8 cellular contexts compared by ENCODE assay signal in genomic region chr20:52192296-52193007, GRCh38. TPM values are rescaled to one million over a fixed set of nuclear protein-coding genes. Genes with fewer than 3 reads are reported as not detected.
DNase-seq lines count a peak whose midpoint lies in the region; ATAC-seq and TF ChIP-seq lines count a peak whose summit lies in the region.

No MANE protein-coding gene starts in this region.

- H3F3A ChIP-seq in SU-DHL-6 (ENCODE audit: insufficient read depth) = no peaks in the 10 kb centered on the region

- H3K4me3 Mint-ChIP-seq in activated naive CD4-positive, alpha-beta T cell treated with anti-CD3 and anti-CD28 coated beads for 36 hours = peak overlapping the region; percentile 82
- peak overlapping the region; percentile 87 for H3K4me3 Mint-ChIP-seq in natural killer cell treated with Interleukin-12 subunit alpha and Interleukin-12 subunit beta and Interleukin-15 and Interleukin-18, amount 100 ng/mL, for 72 hours

- H3K27ac ChIP-seq in SU-DHL-6 (ENCODE audit: low read depth, low read length) (peak overlapping the region; percentile 73), esophagus squamous epithelium (peak overlapping the region; percentile 90 to 94 (median 92))

- ATAC-seq in GM21786 (IDR thresholded peaks at IDR 0.05; ENCODE audit: unreplicated experiment) = peak; percentile 49
- peak; percentile 55 to 57 for ATAC-seq in natural killer cell treated with Interleukin-12 subunit alpha and Interleukin-12 subunit beta and Interleukin-15 and Interleukin-18, amount 100 ng/mL, for 72 hours

- H3K9me3 Mint-ChIP-seq in activated naive CD4-positive, alpha-beta T cell treated with anti-CD3 and anti-CD28 coated beads for 36 hours = no peaks in the 10 kb centered on the region
- H3K9me3 Mint-ChIP-seq in natural killer cell treated with Interleukin-12 subunit alpha and Interleukin-12 subunit beta and Interleukin-15 and Interleukin-18, amount 100 ng/mL, for 72 hours = no peaks in the 10 kb centered on the region

- no peaks in the 10 kb centered on the region for H3K27me3 Mint-ChIP-seq in activated naive CD4-positive, alpha-beta T cell treated with anti-CD3 and anti-CD28 coated beads for 36 hours (ENCODE audit: low read depth)
- no peaks in the 10 kb centered on the region for H3K27me3 Mint-ChIP-seq in natural killer cell treated with Interleukin-12 subunit alpha and Interleukin-12 subunit beta and Interleukin-15 and Interleukin-18, amount 100 ng/mL, for 72 hours

- CTCF ChIA-PET in activated naive CD4-positive, alpha-beta T cell treated with anti-CD3 and anti-CD28 coated beads for 36 hours (lab: Charles Lee) = interaction anchor here (0.8 to 1.9 kb wide), 4 partner anchors 11 to 25 kb away, joined by 3 to 7 read pairs (median 4); no protein-coding TSS in a partner anchor

- no peak for TF ChIP-seq POLR2A in esophagus squamous epithelium (IDR thresholded peaks at IDR 0.05)

- H3K36me3 ChIP-seq in SU-DHL-6 (ENCODE audit: low read length) (no peaks in the 10 kb centered on the region), esophagus squamous epithelium (peaks cover 0 to under 1% (median 0%) of the 10 kb centered on the region in 3 donors)

- H3K27me3 ChIP-seq in SU-DHL-6 (ENCODE audit: low read length) (no peaks in the 10 kb centered on the region), esophagus squamous epithelium (no peaks in the 10 kb centered on the region)

- H3K9me2 ChIP-seq in SU-DHL-6 (replicated peaks; ENCODE audit: insufficient read depth, low read length) = no peaks in the 10 kb centered on the region

- H3K4me3 ChIP-seq in Jurkat, Clone E6-1 (ENCODE audit: low read length) = peak overlapping the region; percentile 87
- peak overlapping the region; percentile 75 for H3K4me3 ChIP-seq in SU-DHL-6 (ENCODE audit: insufficient read depth, low read length, poor library complexity, severe bottlenecking)
- H3K4me3 ChIP-seq in esophagus squamous epithelium = peak overlapping the region; percentile 65 to 97 (median 78)

- 12 to 14% methylated on average over 14 to 16 of the region's 16 CpGs for WGBS in esophagus squamous epithelium, 2 donors

- H4K20me1 ChIP-seq in SU-DHL-6 (ENCODE audit: low read depth, low read length) = no peaks in the 10 kb centered on the region

- peak overlapping the region; percentile 68 for H3K27ac Mint-ChIP-seq in activated naive CD4-positive, alpha-beta T cell treated with anti-CD3 and anti-CD28 coated beads for 36 hours
- peak overlapping the region; percentile 59 to 83 for H3K27ac Mint-ChIP-seq in natural killer cell treated with Interleukin-12 subunit alpha and Interleukin-12 subunit beta and Interleukin-15 and Interleukin-18, amount 100 ng/mL, for 72 hours

- peaks cover 20% of the 10 kb centered on the region for H3K4me1 Mint-ChIP-seq in activated naive CD4-positive, alpha-beta T cell treated with anti-CD3 and anti-CD28 coated beads for 36 hours (ENCODE audit: low read depth)
- H3K4me1 Mint-ChIP-seq in natural killer cell treated with Interleukin-12 subunit alpha and Interleukin-12 subunit beta and Interleukin-15 and Interleukin-18, amount 100 ng/mL, for 72 hours (ENCODE audit: low read depth in 2 of 2) = peaks cover 10 to 15% of the 10 kb centered on the region in 2 donors

- no peak for DNase-seq in activated naive CD4-positive, alpha-beta T cell treated with anti-CD3 and anti-CD28 coated beads for 36 hours
- DNase-seq in activated naive CD4-positive, alpha-beta T cell (lab: John Stamatoyannopoulos, UW) = no peak
- DNase-seq in Jurkat, Clone E6-1 (ENCODE audit: low read depth, low spot score) = no peak
- no peak for DNase-seq in esophagus squamous epithelium (lab: John Stamatoyannopoulos, UW)
- DNase-seq in natural killer cell treated with Interleukin-12 subunit alpha and Interleukin-12 subunit beta and Interleukin-15 and Interleukin-18, amount 100 ng/mL, for 72 hours (ENCODE audit: low spot score) = no peak
- DNase-seq in DMS 273 (lab: John Stamatoyannopoulos, UW; ENCODE audit: unreplicated experiment) = no peak

- H3K4me1 ChIP-seq in esophagus squamous epithelium = peaks cover 9 to 26% (median 15%) of the 10 kb centered on the region in 3 donors

- peak overlapping the region; percentile 86 for H3K4me2 ChIP-seq in SU-DHL-6 (ENCODE audit: low read depth, low read length, poor library complexity, severe bottlenecking)

- intact Hi-C loops in activated naive CD4-positive, alpha-beta T cell treated with anti-CD3 and anti-CD28 coated beads for 36 hours (cut with micrococcal nuclease) = no loop called here
- intact Hi-C loops in esophagus squamous epithelium (cut with DNase I) = no loop called here

- H3K36me3 Mint-ChIP-seq in activated naive CD4-positive, alpha-beta T cell treated with anti-CD3 and anti-CD28 coated beads for 36 hours (ENCODE audit: low read depth) = no peaks in the 10 kb centered on the region
- H3K36me3 Mint-ChIP-seq in natural killer cell treated with Interleukin-12 subunit alpha and Interleukin-12 subunit beta and Interleukin-15 and Interleukin-18, amount 100 ng/mL, for 72 hours = no peaks in the 10 kb centered on the region

- H3K9ac ChIP-seq in SU-DHL-6 (ENCODE audit: low read length) = peak overlapping the region; percentile 82

- H3K79me2 ChIP-seq in SU-DHL-6 (ENCODE audit: insufficient read depth, low read length) = peaks cover 19% of the 10 kb centered on the region

- peak overlapping the region; percentile 90 for H2AFZ ChIP-seq in SU-DHL-6 (ENCODE audit: low read depth, low read length, severe bottlenecking)

- H3K9me3 ChIP-seq in SU-DHL-6 (ENCODE audit: insufficient read depth, low read length) = no peaks in the 10 kb centered on the region
- no peaks in the 10 kb centered on the region for H3K9me3 ChIP-seq in esophagus squamous epithelium

- TF ChIP-seq CTCF in SU-DHL-6 (IDR thresholded peaks at IDR 0.05; ENCODE audit: insufficient read depth, low read length, poor library complexity, severe bottlenecking) (no peak), esophagus squamous epithelium (IDR thresholded peaks at IDR 0.05) (no peak)

RNA-seq across cellular contexts. Expression of gene ZFP64, which starts 0.9 kb away (rescaled TPM):
- 10 to 100 TPM; 11.7 to 12.2 TPM for total RNA-seq in activated naive CD4-positive, alpha-beta T cell treated with anti-CD3 and anti-CD28 coated beads for 36 hours
- polyA plus RNA-seq in Jurkat, Clone E6-1 (2012; ENCODE audit: insufficient read depth, insufficient read length) = 16.9 TPM
- total RNA-seq in esophagus squamous epithelium = 10 to 100 TPM in 3 of 4 donors, 1 to 10 TPM in 1; 8.9 to 16.2 (median 14.2) TPM
- total RNA-seq in natural killer cell treated with Interleukin-12 subunit alpha and Interleukin-12 subunit beta and Interleukin-15 and Interleukin-18, amount 100 ng/mL, for 72 hours = 10 to 100 TPM in 1 of 2 donors, 1 to 10 TPM in 1; 9.2 to 13.8 TPM
